ENCODE assay signal across 15 cellular contexts in the genomic region with DNA sequence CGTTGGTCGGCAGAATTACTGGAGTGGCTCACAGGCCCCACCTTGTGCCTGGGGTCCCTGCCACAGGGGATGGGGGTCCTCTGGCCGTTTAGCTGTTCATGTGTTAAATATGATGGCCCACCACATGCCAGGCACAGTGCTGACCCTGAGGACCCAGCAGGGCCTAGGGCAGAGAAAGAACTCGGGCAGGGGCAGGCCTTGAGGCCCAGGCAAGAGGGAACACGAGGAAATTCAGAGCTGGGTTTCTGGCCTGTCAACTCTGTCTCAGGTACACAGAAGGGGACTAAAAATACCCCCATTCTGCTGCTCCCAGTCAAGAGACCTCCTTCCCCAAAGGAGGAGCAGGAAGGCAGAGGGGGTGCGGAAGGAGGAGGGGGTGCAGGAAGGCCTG.
A peak's percentile ranks its signal among the peaks of the same experiment; 100 is the strongest.
DNase-seq lines count a peak whose midpoint lies in the region; ATAC-seq, FAIRE-seq and TF ChIP-seq lines count a peak whose summit lies in the region.
"Had no signal": no experiment of that assay in that cellular context is flagged by ENCODE, and none has a peak within 500 bp of the region (broad histone marks: within the 10 kb centered on the region; RNA-seq: fewer than 3 reads in every experiment).

No MANE protein-coding gene starts in this region.

- FAIRE-seq in GM19239 (lab: Jason Lieb, UNC) = no peak
- FAIRE-seq: G401.6, H54, pancreas, RCC 7860 had no signal

- H3K27ac Mint-ChIP-seq in activated naive CD4-positive, alpha-beta T cell treated with anti-CD3 and anti-CD28 coated beads for 36 hours = peak overlapping the region; percentile 94
- peak overlapping the region; percentile 96 for H3K27ac Mint-ChIP-seq in activated CD8-positive, alpha-beta T cell treated with anti-CD3 and anti-CD28 coated beads for 36 hours

- no peak for DNase-seq in activated naive CD4-positive, alpha-beta T cell treated with anti-CD3 and anti-CD28 coated beads for 36 hours
- no peak for DNase-seq in activated naive CD4-positive, alpha-beta T cell (lab: John Stamatoyannopoulos, UW)
- peak; percentile 32 for DNase-seq in activated CD8-positive, alpha-beta T cell treated with anti-CD3 and anti-CD28 coated beads for 36 hours
- no peak for DNase-seq in lower lobe of right lung
- DNase-seq in cortex of kidney (lab: John Stamatoyannopoulos, UW) = no peak
- DNase-seq in SK-N-DZ (ENCODE audit: low spot score) = no peak
- DNase-seq in GM19239 (ENCODE audit: insufficient read length, low spot score) = no peak
- DNase-seq: islet precursor cell, KG1 had no signal

- no peak overlapping the region for H3K4me3 Mint-ChIP-seq in activated naive CD4-positive, alpha-beta T cell treated with anti-CD3 and anti-CD28 coated beads for 36 hours
- peak overlapping the region; percentile 36 for H3K4me3 Mint-ChIP-seq in activated CD8-positive, alpha-beta T cell treated with anti-CD3 and anti-CD28 coated beads for 36 hours

- POLR2A ChIA-PET in activated CD8-positive, alpha-beta T cell treated with anti-CD3 and anti-CD28 coated beads for 36 hours (lab: Charles Lee) = interaction anchor here (0.6 to 3.6 kb wide), 7 partner anchors 10 to 56 kb away, joined by 3 to 27 read pairs (median 13); no protein-coding TSS in a partner anchor

- no peaks in the 10 kb centered on the region for H3K27me3 Mint-ChIP-seq in activated naive CD4-positive, alpha-beta T cell treated with anti-CD3 and anti-CD28 coated beads for 36 hours (ENCODE audit: low read depth)
- H3K27me3 Mint-ChIP-seq in activated CD8-positive, alpha-beta T cell treated with anti-CD3 and anti-CD28 coated beads for 36 hours = no peaks in the 10 kb centered on the region

- CTCF ChIA-PET in activated naive CD4-positive, alpha-beta T cell treated with anti-CD3 and anti-CD28 coated beads for 36 hours (lab: Charles Lee) = interaction anchor here (3.1 to 6.0 kb wide), 2 partner anchors 10 to 18 kb away, joined by 23 to 55 read pairs; no protein-coding TSS in a partner anchor
- CTCF ChIA-PET in activated CD8-positive, alpha-beta T cell treated with anti-CD3 and anti-CD28 coated beads for 36 hours (lab: Charles Lee) = interaction anchor here (1.3 to 4.1 kb wide), 11 partner anchors 11 to 248 kb away, joined by 3 to 26 read pairs (median 8); a partner anchor contains a TSS

- WGBS in thymus = 52% methylated on average over 6 of the region's 6 CpGs

- H3K27me3 ChIP-seq in lower lobe of right lung (ENCODE audit: low read depth) (no peaks in the 10 kb centered on the region), thymus (ENCODE audit: control insufficient read depth, insufficient read depth) (no peaks in the 10 kb centered on the region)
- H3K27me3 ChIP-seq: pancreas had no signal

- TF ChIP-seq CTCF in activated CD8-positive, alpha-beta T cell treated with anti-CD3 and anti-CD28 coated beads for 36 hours (IDR thresholded peaks at IDR 0.05) = no peak
- TF ChIP-seq CTCF in lower lobe of right lung (IDR thresholded peaks at IDR 0.05) = no peak

- H3K9me3 Mint-ChIP-seq in activated naive CD4-positive, alpha-beta T cell treated with anti-CD3 and anti-CD28 coated beads for 36 hours = no peaks in the 10 kb centered on the region
- no peaks in the 10 kb centered on the region for H3K9me3 Mint-ChIP-seq in activated CD8-positive, alpha-beta T cell treated with anti-CD3 and anti-CD28 coated beads for 36 hours

- H3K4me3 ChIP-seq in lower lobe of right lung = no peak overlapping the region
- H3K4me3 ChIP-seq in thymus (ENCODE audit: low read length) = no peak overlapping the region
- H3K4me3 ChIP-seq: pancreas had no signal

- H3K4me1 ChIP-seq in lower lobe of right lung (peaks cover 69% of the 10 kb centered on the region), thymus (ENCODE audit: control insufficient read depth, insufficient read depth, low read length) (peaks cover 34% of the 10 kb centered on the region)
- H3K4me1 ChIP-seq: pancreas had no signal

- peaks cover 18% of the 10 kb centered on the region for H3K36me3 ChIP-seq in lower lobe of right lung
- H3K36me3 ChIP-seq in thymus (ENCODE audit: control insufficient read depth, insufficient read depth) = peaks cover 4% of the 10 kb centered on the region
- H3K36me3 ChIP-seq: pancreas had no signal

- H3K27ac ChIP-seq in lower lobe of right lung (peak overlapping the region; percentile 78), thymus (ENCODE audit: low read depth) (peak overlapping the region; percentile 83)

- ATAC-seq in activated CD8-positive, alpha-beta T cell treated with anti-CD3 and anti-CD28 coated beads for 36 hours = no peak
- no peak for ATAC-seq in lower lobe of right lung
- ATAC-seq: esophagus mucosa had no signal

- H3K4me1 Mint-ChIP-seq in activated naive CD4-positive, alpha-beta T cell treated with anti-CD3 and anti-CD28 coated beads for 36 hours (ENCODE audit: low read depth) = peaks cover 79% of the 10 kb centered on the region
- H3K4me1 Mint-ChIP-seq in activated CD8-positive, alpha-beta T cell treated with anti-CD3 and anti-CD28 coated beads for 36 hours (ENCODE audit: low read depth) = peaks cover 64% of the 10 kb centered on the region

- intact Hi-C loops in activated naive CD4-positive, alpha-beta T cell treated with anti-CD3 and anti-CD28 coated beads for 36 hours (cut with micrococcal nuclease) = loop anchor here (10.0 kb wide), 1 partner anchor 791 kb away; no protein-coding TSS in a partner anchor
- intact Hi-C loops in activated CD8-positive, alpha-beta T cell treated with anti-CD3 and anti-CD28 coated beads for 36 hours (cut with micrococcal nuclease) = loop anchor here (5.0 to 10.0 kb wide), 2 partner anchors 37 to 249 kb away; no protein-coding TSS in a partner anchor
- intact Hi-C loops in lower lobe of right lung (cut with DNase I) = no loop called here

- H3K9me3 ChIP-seq in lower lobe of right lung (no peaks in the 10 kb centered on the region), thymus (ENCODE audit: control insufficient read depth) (no peaks in the 10 kb centered on the region)
- H3K9me3 ChIP-seq: pancreas had no signal

- peaks cover 43% of the 10 kb centered on the region for H3K36me3 Mint-ChIP-seq in activated naive CD4-positive, alpha-beta T cell treated with anti-CD3 and anti-CD28 coated beads for 36 hours (ENCODE audit: low read depth)
- H3K36me3 Mint-ChIP-seq in activated CD8-positive, alpha-beta T cell treated with anti-CD3 and anti-CD28 coated beads for 36 hours (ENCODE audit: low read depth) = peaks cover 60% of the 10 kb centered on the region
